ENCODE assay signal across 11 cellular contexts in genomic region chr7:76155938-76156337, GRCh38. TPM values are rescaled to one million over a fixed set of nuclear protein-coding genes. Genes with fewer than 3 reads are reported as not detected.
DNase-seq lines count a peak whose midpoint lies in the region; ATAC-seq, FAIRE-seq and TF ChIP-seq lines count a peak whose summit lies in the region.
"Had no signal": no experiment of that assay in that cellular context is flagged by ENCODE, and none has a peak within 500 bp of the region (broad histone marks: within the 10 kb centered on the region; RNA-seq: fewer than 3 reads in every experiment).

No MANE protein-coding gene starts in this region.

- no peak overlapping the region for H3K27ac ChIP-seq in breast epithelium
- H3K27ac ChIP-seq in HepG2 (ENCODE audit: extremely low read length, insufficient read depth, low read length): no peak overlapping the region
- H3K27ac ChIP-seq: KMS-11 had no signal

- no peaks in the 10 kb centered on the region for H3K36me3 Mint-ChIP-seq in MCF 10A (ENCODE audit: insufficient read depth, unreplicated experiment)
- no peaks in the 10 kb centered on the region for H3K36me3 Mint-ChIP-seq in activated T-cell treated with anti-CD3 and anti-CD28 coated beads, Interleukin-2, amount 50 U/mL, for 72 hours (ENCODE audit: insufficient read depth in 2 of 2)
- no peaks in the 10 kb centered on the region for H3K36me3 Mint-ChIP-seq in activated CD4-positive, alpha-beta memory T cell treated with anti-CD3 and anti-CD28 coated beads for 36 hours

- in situ Hi-C loops in HepG2 (cut with HindIII; ENCODE audit: extremely low pct_ligation_motif_present, low pct_unique_long_range_greater_than_20kb): no loop called here

- H3K4me3 Mint-ChIP-seq in MCF 10A (ENCODE audit: unreplicated experiment): no peak overlapping the region
- H3K4me3 Mint-ChIP-seq in activated T-cell treated with anti-CD3 and anti-CD28 coated beads, Interleukin-2, amount 50 U/mL, for 72 hours: no peak overlapping the region
- H3K4me3 Mint-ChIP-seq in activated CD4-positive, alpha-beta memory T cell treated with anti-CD3 and anti-CD28 coated beads for 36 hours: no peak overlapping the region
- H3K4me3 Mint-ChIP-seq: activated naive CD4-positive, alpha-beta T cell treated with anti-CD3 and anti-CD28 coated beads, Interleukin-2, amount 10 ng/mL, durations not matched to agents 7 days and 5 days had no signal

- TF ChIP-seq POLR2A in breast epithelium (IDR thresholded peaks at IDR 0.05): no peak
- TF ChIP-seq POLR2A in HepG2 (IDR thresholded peaks at IDR 0.05; ENCODE audit: insufficient read depth in 1 of 2, low read depth in 2 of 2, low read length in 2 of 2): no peak

- H3K9me3 Mint-ChIP-seq in MCF 10A (ENCODE audit: unreplicated experiment): no peaks in the 10 kb centered on the region
- no peaks in the 10 kb centered on the region for H3K9me3 Mint-ChIP-seq in activated T-cell treated with anti-CD3 and anti-CD28 coated beads, Interleukin-2, amount 50 U/mL, for 72 hours
- H3K9me3 Mint-ChIP-seq in activated CD4-positive, alpha-beta memory T cell treated with anti-CD3 and anti-CD28 coated beads for 36 hours: no peaks in the 10 kb centered on the region
- H3K9me3 Mint-ChIP-seq: activated naive CD4-positive, alpha-beta T cell treated with anti-CD3 and anti-CD28 coated beads, Interleukin-2, amount 10 ng/mL, durations not matched to agents 7 days and 5 days had no signal

- H3K9ac ChIP-seq in HepG2 (ENCODE audit: insufficient read depth, low read depth, low read length): no peak overlapping the region
- H3K9ac ChIP-seq: KMS-11 had no signal

- H3K36me3 ChIP-seq in breast epithelium: no peaks in the 10 kb centered on the region
- H3K36me3 ChIP-seq in HepG2 (replicated peaks in 1 of 2; ENCODE audit: control insufficient read depth in 1 of 2, insufficient read depth in 2 of 2, low read length in 2 of 2): no peaks in the 10 kb centered on the region

- H3K4me1 Mint-ChIP-seq in MCF 10A (ENCODE audit: insufficient read depth, unreplicated experiment): peaks cover 10% of the 10 kb centered on the region
- H3K4me1 Mint-ChIP-seq in activated T-cell treated with anti-CD3 and anti-CD28 coated beads, Interleukin-2, amount 50 U/mL, for 72 hours (ENCODE audit: low read depth): peaks cover 17% of the 10 kb centered on the region
- H3K4me1 Mint-ChIP-seq in activated CD4-positive, alpha-beta memory T cell treated with anti-CD3 and anti-CD28 coated beads for 36 hours (ENCODE audit: low read depth): peaks cover 15% of the 10 kb centered on the region

- whole genome bisulfite sequencing in HepG2 (ENCODE audit: low lambda C conversion rate): 58% methylated on average over 6 of the region's 6 CpGs

- BruUV-seq in MCF 10A (replicated peaks; lab: Mats Ljungman, UMichigan) (no TSS peak), HepG2 (replicated peaks; lab: Mats Ljungman, UMichigan) (no TSS peak)

- H3K27ac Mint-ChIP-seq in MCF 10A (ENCODE audit: low read depth, unreplicated experiment): no peak overlapping the region
- H3K27ac Mint-ChIP-seq in activated T-cell treated with anti-CD3 and anti-CD28 coated beads, Interleukin-2, amount 50 U/mL, for 72 hours: no peak overlapping the region
- no peak overlapping the region for H3K27ac Mint-ChIP-seq in activated CD4-positive, alpha-beta memory T cell treated with anti-CD3 and anti-CD28 coated beads for 36 hours
- H3K27ac Mint-ChIP-seq: activated naive CD4-positive, alpha-beta T cell treated with anti-CD3 and anti-CD28 coated beads, Interleukin-2, amount 10 ng/mL, durations not matched to agents 7 days and 5 days had no signal

- H3K4me1 ChIP-seq in breast epithelium: no peaks in the 10 kb centered on the region
- no peaks in the 10 kb centered on the region for H3K4me1 ChIP-seq in HepG2 (ENCODE audit: insufficient read depth, low read length)

- no peak for TF ChIP-seq RAD21 in HepG2 (CRISPR knock-in tag; IDR thresholded peaks at IDR 0.05)

- no peaks in the 10 kb centered on the region for H3K9me3 ChIP-seq in breast epithelium
- no peaks in the 10 kb centered on the region for H3K9me3 ChIP-seq in HepG2 (ENCODE audit: low read length)

- no peaks in the 10 kb centered on the region for H3K79me2 ChIP-seq in HepG2 (ENCODE audit: insufficient read depth, low read length)

- H3K27me3 ChIP-seq in breast epithelium (no peaks in the 10 kb centered on the region), HepG2 (ENCODE audit: control insufficient read depth in 1 of 2, insufficient read depth in 2 of 2, low read length in 2 of 2) (no peaks in the 10 kb centered on the region)

- CTCF ChIA-PET in MCF 10A (lab: Yijun Ruan, JAX) (interaction anchor here (0.6 to 1.5 kb wide), 4 partner anchors 18 to 158 kb away, joined by 3 to 10 read pairs (median 4); no protein-coding TSS in a partner anchor), HepG2 (lab: Yijun Ruan, JAX; ENCODE audit: low intra/inter-chr PET ratio, low total read pairs) (no interaction called here)
- CTCF ChIA-PET in activated CD4-positive, alpha-beta memory T cell treated with anti-CD3 and anti-CD28 coated beads for 36 hours (lab: Charles Lee): interaction anchor here (0.7 to 1.2 kb wide), 3 partner anchors 22 to 109 kb away, joined by 3 to 5 read pairs (median 3); no protein-coding TSS in a partner anchor

- no peak for TF ChIP-seq CTCF in MCF 10A (IDR thresholded peaks at IDR 0.05; ENCODE audit: unreplicated experiment)
- TF ChIP-seq CTCF in breast epithelium (IDR thresholded peaks at IDR 0.05): no peak
- TF ChIP-seq CTCF in cardiac fibroblast (IDR thresholded peaks at IDR 0.05; ENCODE audit: low read depth, low read length): no peak
- no peak for TF ChIP-seq CTCF in HepG2 (CRISPR knock-in tag; IDR thresholded peaks at IDR 0.05)

- H3K4me3 ChIP-seq in breast epithelium (no peak overlapping the region), cardiac fibroblast (replicated peaks in 1 of 2; ENCODE audit: low read depth in 2 of 2, low read length in 2 of 2) (no peak overlapping the region), HepG2 (replicated peaks in 1 of 3; ENCODE audit: insufficient read depth in 1 of 3, low read depth in 2 of 3, low read length in 3 of 3) (no peak overlapping the region)

- POLR2A ChIA-PET in MCF 10A (lab: Yijun Ruan, JAX): interaction anchor here (0.6 to 1.2 kb wide), 4 partner anchors 11 to 161 kb away, joined by 3 to 8 read pairs (median 3); no protein-coding TSS in a partner anchor
- POLR2A ChIA-PET in HepG2 (lab: Yijun Ruan, JAX): interaction anchor here (0.6 to 2.3 kb wide), 2 partner anchors 11 to 104 kb away, joined by 3 to 10 read pairs; no protein-coding TSS in a partner anchor
- POLR2A ChIA-PET in activated CD4-positive, alpha-beta memory T cell treated with anti-CD3 and anti-CD28 coated beads for 36 hours (lab: Charles Lee): interaction anchor here (0.6 kb wide), 1 partner anchor 192 kb away, joined by 3 read pairs; no protein-coding TSS in a partner anchor

- peak; percentile 50; the same call in 2 of the 3 replicates for ATAC-seq in HepG2
- no peak for ATAC-seq in activated T-cell treated with anti-CD3 and anti-CD28 coated beads, Interleukin-2, amount 50 U/mL, for 72 hours (replicated peaks in 1 of 2)

- no peak for FAIRE-seq in HepG2 (lab: Jason Lieb, UNC)

- DNase-seq in MCF 10A (ENCODE audit: unreplicated experiment): peak; percentile 85
- DNase-seq in breast epithelium (ENCODE audit: low spot score in 2 of 2): no peak
- peak; percentile 82 to 86 for DNase-seq in cardiac fibroblast (ENCODE audit: low read depth in 2 of 2)
- peak; percentile 49 for DNase-seq in HepG2 (ENCODE audit: low spot score)
- DNase-seq in activated T-cell treated with anti-CD3 and anti-CD28 coated beads, Interleukin-2, amount 50 U/mL, for 72 hours: no peak
- no peak for DNase-seq in activated CD4-positive, alpha-beta memory T cell treated with anti-CD3 and anti-CD28 coated beads for 36 hours
- no peak for DNase-seq in central memory CD4-positive, alpha-beta T cell
- no peak for DNase-seq in activated CD8-positive, alpha-beta memory T cell treated with anti-CD3 and anti-CD28 coated beads, Interleukin-2, amount 50 U/mL, for 48 hours
- DNase-seq: activated CD4-positive, CD25-positive, alpha-beta regulatory T cell; activated naive CD4-positive, alpha-beta T cell treated with anti-CD3 and anti-CD28 coated beads, Interleukin-2, amount 10 ng/mL, durations not matched to agents 7 days and 5 days had no signal

- no peaks in the 10 kb centered on the region for H4K20me1 ChIP-seq in HepG2 (ENCODE audit: insufficient read depth, low read length)

- H3K27me3 Mint-ChIP-seq in MCF 10A (ENCODE audit: insufficient read depth, unreplicated experiment): no peaks in the 10 kb centered on the region
- H3K27me3 Mint-ChIP-seq in activated T-cell treated with anti-CD3 and anti-CD28 coated beads, Interleukin-2, amount 50 U/mL, for 72 hours (ENCODE audit: low read depth): no peaks in the 10 kb centered on the region
- H3K27me3 Mint-ChIP-seq in activated CD4-positive, alpha-beta memory T cell treated with anti-CD3 and anti-CD28 coated beads for 36 hours: no peaks in the 10 kb centered on the region

- TF ChIP-seq EP300 in HepG2 (IDR thresholded peaks at IDR 0.05; ENCODE audit: low read depth in 2 of 2, low read length in 2 of 2): no peak
- TF ChIP-seq EP300 in HepG2 (CRISPR knock-in tag; IDR thresholded peaks at IDR 0.05; ENCODE audit: borderline replicate concordance): no peak

- intact Hi-C loops in MCF 10A (cut with micrococcal nuclease): no loop called here
- intact Hi-C loops in breast epithelium (cut with DNase I; ENCODE audit: low total_unique reads): no loop called here
- intact Hi-C loops in HepG2 (cut with micrococcal nuclease; ENCODE audit: unreplicated experiment): no loop called here
- intact Hi-C loops in activated CD4-positive, alpha-beta memory T cell treated with anti-CD3 and anti-CD28 coated beads for 36 hours (cut with micrococcal nuclease): no loop called here

- no peak overlapping the region for H2AFZ ChIP-seq in HepG2 (ENCODE audit: low read length)

- H3K4me2 ChIP-seq in HepG2 (ENCODE audit: low read depth, low read length): no peak overlapping the region
- H3K4me2 ChIP-seq: KMS-11 had no signal

RNA-seq across cellular contexts. Expression of gene SRRM3, which starts 45.8 kb away (rescaled TPM):
- total RNA-seq in MCF 10A (2022) (0.70 and 0.71 TPM in 2 replicates), breast epithelium (1 to 10 TPM; 3.4 to 7.9 (median 3.4) TPM), HepG2 (2016; rRNA removed; fragmentation: Illumina TruSeq; extraction: Trizol) (0.11 and 0.13 TPM in 2 replicates)
- 0.09 TPM in 1 of 2 replicates, not detected in the other for total RNA-seq in HepG2 (2016; cell fraction: cytosol; rRNA removed; fragmentation: Illumina TruSeq; extraction: Trizol; ENCODE audit: low read depth)
- 0.09 and 0.24 TPM in 2 replicates for total RNA-seq in HepG2 (2016; cell fraction: insoluble cytoplasmic fraction; rRNA removed; fragmentation: Illumina TruSeq; extraction: Trizol)
- total RNA-seq in HepG2 (2016; cell fraction: membrane; rRNA removed; fragmentation: Illumina TruSeq; extraction: Trizol): 0.06 and 0.10 TPM in 2 replicates
- total RNA-seq in HepG2 (2016; cell fraction: nucleus; rRNA removed; fragmentation: Illumina TruSeq; extraction: Trizol): 0.22 and 0.47 TPM in 2 replicates
- polyA plus RNA-seq in HepG2 (2011; rRNA removed): 0.54 and 0.59 TPM in 2 replicates
- 0.09 and 0.23 TPM in 2 replicates for polyA plus RNA-seq in HepG2 (2011; cell fraction: cytosol; rRNA removed)
- 1.7 and 2.2 TPM in 2 replicates for polyA plus RNA-seq in HepG2 (2011; cell fraction: nucleus; rRNA removed)
- polyA plus RNA-seq in HepG2 (2012): 0.71 and 0.80 TPM in 2 replicates
- polyA plus RNA-seq in HepG2 (2016; cell fraction: cytosol; fragmentation: Illumina TruSeq; extraction: Trizol; ENCODE audit: low read depth): not detected in 2 replicates
- polyA plus RNA-seq in HepG2 (2016; cell fraction: insoluble cytoplasmic fraction; fragmentation: Illumina TruSeq; extraction: Trizol; ENCODE audit: low read depth): 0.21 and 0.25 TPM in 2 replicates
- 0.11 TPM in 1 of 2 replicates, not detected in the other for polyA plus RNA-seq in HepG2 (2016; cell fraction: membrane; fragmentation: Illumina TruSeq; extraction: Trizol; ENCODE audit: low read depth)
- 1.1 and 1.3 TPM in 2 replicates for polyA plus RNA-seq in HepG2 (2016; cell fraction: nucleus; fragmentation: Illumina TruSeq; extraction: Trizol; ENCODE audit: insufficient read depth, low read depth)
- polyA minus RNA-seq in HepG2 (2011; rRNA and poly(A)+ RNA removed; ENCODE audit: low replicate concordance): 0.12 and 1.4 TPM in 2 replicates
- 0.30 TPM in 1 of 2 replicates, not detected in the other for polyA minus RNA-seq in HepG2 (2011; cell fraction: cytosol; rRNA and poly(A)+ RNA removed)
- 0.26 and 0.37 TPM in 2 replicates for polyA minus RNA-seq in HepG2 (2011; cell fraction: nucleus; rRNA and poly(A)+ RNA removed)
- total RNA-seq in activated T-cell treated with anti-CD3 and anti-CD28 coated beads, Interleukin-2, amount 50 U/mL, for 72 hours: under 1 TPM in 1 of 2 donors, not detected in 1; 0.12 TPM
- total RNA-seq in activated CD4-positive, alpha-beta memory T cell treated with anti-CD3 and anti-CD28 coated beads for 36 hours: not detected

Comparison
In these comparisons a context has a peak if more than half of its experiments do, and no peak if none do; other contexts are left out.
1. DNase-seq: peak in MCF 10A (single experiment), cardiac fibroblast (2 of 2) and HepG2 (single experiment); none in breast epithelium (0 of 2), activated T-cell treated with anti-CD3 and anti-CD28 coated beads, Interleukin-2, amount 50 U/mL, for 72 hours (0 of 2), activated CD4-positive, alpha-beta memory T cell treated with anti-CD3 and anti-CD28 coated beads for 36 hours (single experiment), central memory CD4-positive, alpha-beta T cell (single experiment) and activated CD8-positive, alpha-beta memory T cell treated with anti-CD3 and anti-CD28 coated beads, Interleukin-2, amount 50 U/mL, for 48 hours (single experiment).